In genomic region chr5:136222575-136223235, GRCh38 we compare ENCODE assay signal across 1 cellular context.
TF ChIP-seq lines count a peak whose summit lies in the region.

No MANE protein-coding gene starts in this region.

TF ChIP-seq in GM12878, 131 proteins besides CTCF, POLR2A, EP300 and RAD21 (continued from another document):
- no peak for TF ChIP-seq CUX1 (IDR thresholded peaks at IDR 0.05; ENCODE audit: insufficient replicate concordance, low read depth, low read length)
- no peak for TF ChIP-seq REST (IDR thresholded peaks at IDR 0.05; ENCODE audit: low read depth, low read length)
- TF ChIP-seq RUNX3 (IDR thresholded peaks at IDR 0.05; ENCODE audit: low read length), result no peak
- no peak for TF ChIP-seq MAX (IDR thresholded peaks at IDR 0.05; ENCODE audit: low read depth, low read length)
- no peak for TF ChIP-seq BACH1 (IDR thresholded peaks at IDR 0.05; ENCODE audit: borderline replicate concordance)
- TF ChIP-seq MTA3 (IDR thresholded peaks at IDR 0.05; ENCODE audit: borderline replicate concordance, low read length), result no peak
- no peak for TF ChIP-seq ZBED1 (IDR thresholded peaks at IDR 0.05; ENCODE audit: borderline replicate concordance)
- no peak for TF ChIP-seq SREBF2 (IDR thresholded peaks at IDR 0.05; ENCODE audit: low read length)
- TF ChIP-seq TAF1 (IDR thresholded peaks at IDR 0.05; ENCODE audit: borderline replicate concordance, low read depth, low read length), result no peak
- TF ChIP-seq SMAD5 (IDR thresholded peaks at IDR 0.05; ENCODE audit: low read depth), result no peak
- no peak for TF ChIP-seq RCOR1 (conservative IDR thresholded peaks at IDR 0.05; ENCODE audit: low read depth, low read length)
- TF ChIP-seq EED (IDR thresholded peaks at IDR 0.05; ENCODE audit: low read depth), result no peak
- no peak for TF ChIP-seq NRF1 (conservative IDR thresholded peaks at IDR 0.05; ENCODE audit: low read depth, low read length)
- no peak for TF ChIP-seq NKRF (conservative IDR thresholded peaks at IDR 0.05)
- TF ChIP-seq KAT2A (conservative IDR thresholded peaks at IDR 0.05; ENCODE audit: control insufficient read depth, low read depth, low read length), result no peak
- no peak for TF ChIP-seq SMARCA5 (IDR thresholded peaks at IDR 0.05)
